Comparison of ENCODE assay signal across 18 cellular contexts in genomic region chr5:172488221-172488620, GRCh38.
"Had no signal": no experiment of that assay in that cellular context is flagged by ENCODE, and none has a peak within 500 bp of the region (broad histone marks: within the 10 kb centered on the region; RNA-seq: fewer than 3 reads in every experiment).

No MANE protein-coding gene starts in this region.

- H3K36me3 Mint-ChIP-seq: activated naive CD4-positive, alpha-beta T cell treated with anti-CD3 and anti-CD28 coated beads, Interleukin-2, amount 10 ng/mL, durations not matched to agents 7 days and 5 days; neural progenitor cell had no signal

- ATAC-seq: activated CD4-positive, CD25-positive, alpha-beta regulatory T cell treated with anti-CD3 and anti-CD28 coated beads, Interleukin-2, amount 50 U/mL, for 24 hours; activated CD8-positive, alpha-beta T cell treated with anti-CD3 and anti-CD28 coated beads, Interleukin-2, amount 10 ng/mL, durations not matched to agents 7 days and 5 days; pancreas had no signal

- H3K4me1 ChIP-seq: breast epithelium, neural progenitor cell, pancreas, tibial artery had no signal

- H3K4me3 Mint-ChIP-seq: activated CD4-positive, alpha-beta T cell treated with anti-CD3 and anti-CD28 coated beads, Interleukin-2, amount 10 ng/mL, durations not matched to agents 7 days and 5 days; activated CD8-positive, alpha-beta T cell treated with anti-CD3 and anti-CD28 coated beads, Interleukin-2, amount 10 ng/mL, durations not matched to agents 7 days and 5 days; activated naive CD4-positive, alpha-beta T cell treated with anti-CD3 and anti-CD28 coated beads, Interleukin-2, amount 10 ng/mL, durations not matched to agents 7 days and 5 days; activated T-cell treated with anti-CD3 and anti-CD28 coated beads, Interleukin-2, amount 50 U/mL, for 24 hours; dendritic cell treated with granulocyte-macrophage colony-stimulating factor and Interleukin-4, amounts not matched to agents 40 ng/mL and 50 ng/mL, for 4 days; neural progenitor cell had no signal

- H3K36me3 ChIP-seq: breast epithelium, esophagus muscularis mucosa, neural progenitor cell, pancreas, tibial artery had no signal

- H2AFZ ChIP-seq: neural progenitor cell had no signal

- H3K4me2 ChIP-seq: neural progenitor cell had no signal

- H3K4me1 Mint-ChIP-seq: activated CD4-positive, alpha-beta T cell treated with anti-CD3 and anti-CD28 coated beads, Interleukin-2, amount 10 ng/mL, durations not matched to agents 7 days and 5 days; activated naive CD4-positive, alpha-beta T cell treated with anti-CD3 and anti-CD28 coated beads, Interleukin-2, amount 10 ng/mL, durations not matched to agents 7 days and 5 days had no signal

- H3K9me3 Mint-ChIP-seq: activated T-cell treated with anti-CD3 and anti-CD28 coated beads, Interleukin-2, amount 50 U/mL, for 24 hours; activated T-helper 2 cell treated with anti-CD3 and anti-CD28 coated beads, Interferon-gamma antibody, Interleukin-2, Interleukin-4, amounts not matched to agents 10 μg/mL and 5 μg/mL and 100 μg/mL, durations not matched to agents 14 hours and 24 hours and 36 hours; dendritic cell treated with granulocyte-macrophage colony-stimulating factor and Interleukin-4, amounts not matched to agents 40 ng/mL and 50 ng/mL, for 4 days; neural progenitor cell had no signal

- H3K27me3 ChIP-seq: breast epithelium, esophagus muscularis mucosa, neural progenitor cell, pancreas had no signal

- DNase-seq: activated CD4-positive, alpha-beta T cell treated with anti-CD3 and anti-CD28 coated beads, Interleukin-2, amount 10 ng/mL, durations not matched to agents 7 days and 5 days; activated CD8-positive, alpha-beta T cell treated with anti-CD3 and anti-CD28 coated beads, Interleukin-2, amount 10 ng/mL, durations not matched to agents 7 days and 5 days; activated naive CD4-positive, alpha-beta T cell treated with anti-CD3 and anti-CD28 coated beads, Interleukin-2, amount 10 ng/mL, durations not matched to agents 7 days and 5 days; activated T-cell treated with anti-CD3 and anti-CD28 coated beads, Interleukin-2, amount 50 U/mL, for 24 hours; effector CD8-positive, alpha-beta T cell; hippocampal formation; stimulated activated CD4-positive, alpha-beta T cell treated with anti-CD3 and anti-CD28 coated beads, Interleukin-1b, Interleukin-23, amount 100 ng/mL, for 48 hours; stimulated activated CD8-positive, alpha-beta memory T cell treated with anti-CD3 and anti-CD28 coated beads, Interleukin-4, amount 100 ng/mL, for 48 hours; stimulated activated naive CD4-positive, alpha-beta T cell; T1000 had no signal

- H3K9ac ChIP-seq: neural progenitor cell had no signal

- H3K27ac Mint-ChIP-seq: activated CD4-positive, alpha-beta T cell treated with anti-CD3 and anti-CD28 coated beads, Interleukin-2, amount 10 ng/mL, durations not matched to agents 7 days and 5 days; activated CD8-positive, alpha-beta T cell treated with anti-CD3 and anti-CD28 coated beads, Interleukin-2, amount 10 ng/mL, durations not matched to agents 7 days and 5 days; activated naive CD4-positive, alpha-beta T cell treated with anti-CD3 and anti-CD28 coated beads, Interleukin-2, amount 10 ng/mL, durations not matched to agents 7 days and 5 days; activated T-cell treated with anti-CD3 and anti-CD28 coated beads, Interleukin-2, amount 50 U/mL, for 24 hours; activated T-helper 2 cell treated with anti-CD3 and anti-CD28 coated beads, Interferon-gamma antibody, Interleukin-2, Interleukin-4, amounts not matched to agents 10 μg/mL and 5 μg/mL and 100 μg/mL, durations not matched to agents 14 hours and 24 hours and 36 hours; dendritic cell treated with granulocyte-macrophage colony-stimulating factor and Interleukin-4, amounts not matched to agents 40 ng/mL and 50 ng/mL, for 4 days; neural progenitor cell had no signal

- H3K9me3 ChIP-seq: breast epithelium, esophagus muscularis mucosa, pancreas, tibial artery had no signal

- H3K4me3 ChIP-seq: breast epithelium, esophagus muscularis mucosa, neural progenitor cell, pancreas, tibial artery had no signal

- H3K27me3 Mint-ChIP-seq: activated CD4-positive, alpha-beta T cell treated with anti-CD3 and anti-CD28 coated beads, Interleukin-2, amount 10 ng/mL, durations not matched to agents 7 days and 5 days had no signal

- H3K27ac ChIP-seq: neural progenitor cell, pancreas, tibial artery had no signal
